1 cellular context compared by ENCODE assay signal in genomic region chr12:121709478-121709890, GRCh38.
TF ChIP-seq lines count a peak whose summit lies in the region.

No MANE protein-coding gene starts in this region.

TF ChIP-seq in IMR-90, 13 proteins besides CTCF, POLR2A, EP300 and RAD21 (continued from another document):
- TF ChIP-seq ELK1 (IDR thresholded peaks at IDR 0.05; ENCODE audit: borderline replicate concordance, low read depth, low read length), result no peak
- TF ChIP-seq MAFK (IDR thresholded peaks at IDR 0.05; ENCODE audit: low read depth, low read length), result no peak
- TF ChIP-seq, protein P1, sequence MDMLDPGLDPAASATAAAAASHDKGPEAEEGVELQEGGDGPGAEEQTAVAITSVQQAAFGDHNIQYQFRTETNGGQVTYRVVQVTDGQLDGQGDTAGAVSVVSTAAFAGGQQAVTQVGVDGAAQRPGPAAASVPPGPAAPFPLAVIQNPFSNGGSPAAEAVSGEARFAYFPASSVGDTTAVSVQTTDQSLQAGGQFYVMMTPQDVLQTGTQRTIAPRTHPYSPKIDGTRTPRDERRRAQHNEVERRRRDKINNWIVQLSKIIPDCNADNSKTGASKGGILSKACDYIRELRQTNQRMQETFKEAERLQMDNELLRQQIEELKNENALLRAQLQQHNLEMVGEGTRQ (IDR thresholded peaks at IDR 0.05; ENCODE audit: low read depth, low read length), result no peak
- TF ChIP-seq SMC3 (IDR thresholded peaks at IDR 0.05; ENCODE audit: low read depth, low read length), result peak; percentile 31; the same call in 1 of the 2 replicates
- TF ChIP-seq BHLHE40 (IDR thresholded peaks at IDR 0.05; ENCODE audit: low read depth, low read length), result no peak
